In genomic region chr20:461254-462198, GRCh38 we compare ENCODE assay signal across 1 cellular context.
TF ChIP-seq lines count a peak whose summit lies in the region.

No MANE protein-coding gene starts in this region.

TF ChIP-seq in HepG2, 621 proteins besides CTCF, POLR2A, EP300 and RAD21 (continued from another document and continues in another):
- TF ChIP-seq MXD3 (CRISPR knock-in tag; IDR thresholded peaks at IDR 0.05) (peak; percentile 76), MED8 (CRISPR knock-in tag; IDR thresholded peaks at IDR 0.05; ENCODE audit: insufficient replicate concordance) (peak; percentile 11), TFDP2 (CRISPR knock-in tag; IDR thresholded peaks at IDR 0.05) (no peak; the same call in 1 of the 2 replicates), ZNF333 (CRISPR knock-in tag; IDR thresholded peaks at IDR 0.05; ENCODE audit: borderline replicate concordance) (0 out of 2 replicates have a peak, but pooled peaks have one; percentile 36), ZNF234 (CRISPR knock-in tag; conservative IDR thresholded peaks at IDR 0.05) (0 out of 2 replicates have a peak, but pooled peaks have one; percentile 29), PBX3 (CRISPR knock-in tag; IDR thresholded peaks at IDR 0.05; ENCODE audit: borderline replicate concordance) (no peak), STAG1 (CRISPR knock-in tag; IDR thresholded peaks at IDR 0.05) (no peak), HMGXB4 (CRISPR knock-in tag; IDR thresholded peaks at IDR 0.05; ENCODE audit: borderline replicate concordance in 1 of 2, low read depth in 1 of 2) (peak in 1 of 2 experiments; percentile 68; a peak in 3 of 4 replicates), ZNF615 (CRISPR knock-in tag; IDR thresholded peaks at IDR 0.05; ENCODE audit: borderline replicate concordance) (no peak), CREB1 (IDR thresholded peaks at IDR 0.05) (no peak), CREB1 (CRISPR knock-in tag; IDR thresholded peaks at IDR 0.05) (no peak), ADNP (CRISPR knock-in tag; IDR thresholded peaks at IDR 0.05) (peak; percentile 68; the same call in 1 of the 2 replicates), ZFY (CRISPR knock-in tag; IDR thresholded peaks at IDR 0.05) (no peak), ZNF567 (CRISPR knock-in tag; IDR thresholded peaks at IDR 0.05; ENCODE audit: borderline replicate concordance) (0 out of 2 replicates have a peak, but pooled peaks have one; percentile 57), KLF6 (CRISPR knock-in tag; IDR thresholded peaks at IDR 0.05) (peak; percentile 69; the same call in 1 of the 2 replicates), ZNF879 (CRISPR knock-in tag; IDR thresholded peaks at IDR 0.05) (no peak; the same call in 1 of the 2 replicates), ZNF44 (CRISPR knock-in tag; IDR thresholded peaks at IDR 0.05) (no peak), E2F2 (CRISPR knock-in tag; IDR thresholded peaks at IDR 0.05; ENCODE audit: borderline replicate concordance) (no peak), ZNF367 (CRISPR knock-in tag; IDR thresholded peaks at IDR 0.05; ENCODE audit: borderline replicate concordance) (no peak; the same call in 1 of the 2 replicates), TFDP1 (CRISPR knock-in tag; IDR thresholded peaks at IDR 0.05; ENCODE audit: borderline replicate concordance) (no peak), DBP (CRISPR knock-in tag; IDR thresholded peaks at IDR 0.05; ENCODE audit: not compliant biosample characterization) (no peak), ZSCAN25 (CRISPR knock-in tag; IDR thresholded peaks at IDR 0.05) (peak; percentile 13; the same call in 1 of the 2 replicates), TCF7 (IDR thresholded peaks at IDR 0.05; ENCODE audit: low read depth) (no peak), TP53 (CRISPR knock-in tag; conservative IDR thresholded peaks at IDR 0.05) (peak; percentile 30; the same call in 1 of the 2 replicates), FOXK2 (IDR thresholded peaks at IDR 0.05) (no peak), ZSCAN22 (CRISPR knock-in tag; IDR thresholded peaks at IDR 0.05) (0 out of 2 replicates have a peak, but pooled peaks have one; percentile 15), SALL1 (CRISPR knock-in tag; IDR thresholded peaks at IDR 0.05) (0 out of 2 replicates have a peak, but pooled peaks have one; percentile 54), ZFP90 (CRISPR knock-in tag; IDR thresholded peaks at IDR 0.05; ENCODE audit: borderline replicate concordance) (0 out of 2 replicates have a peak, but pooled peaks have one; percentile 45), PRDM15 (CRISPR knock-in tag; IDR thresholded peaks at IDR 0.05) (no peak; the same call in none of the 2 replicates), KAT2B (IDR thresholded peaks at IDR 0.05; ENCODE audit: borderline replicate concordance, low read depth, low read length) (no peak), SOX6 (IDR thresholded peaks at IDR 0.05) (no peak), SOX6 (CRISPR knock-in tag; IDR thresholded peaks at IDR 0.05) (peak; percentile 55), KDM4B (CRISPR knock-in tag; IDR thresholded peaks at IDR 0.05) (no peak), TARDBP (CRISPR knock-in tag; IDR thresholded peaks at IDR 0.05) (no peak), RFXAP (CRISPR knock-in tag; IDR thresholded peaks at IDR 0.05; ENCODE audit: borderline replicate concordance) (no peak; the same call in 1 of the 2 replicates), ELK4 (CRISPR knock-in tag; IDR thresholded peaks at IDR 0.05; ENCODE audit: borderline replicate concordance) (0 out of 2 replicates have a peak, but pooled peaks have one; percentile 10), MTA3 (CRISPR knock-in tag; IDR thresholded peaks at IDR 0.05) (no peak), RARA (CRISPR knock-in tag; IDR thresholded peaks at IDR 0.05) (no peak; the same call in 1 of the 2 replicates), TRAFD1 (CRISPR knock-in tag; IDR thresholded peaks at IDR 0.05; ENCODE audit: borderline replicate concordance) (no peak), EEA1 (CRISPR knock-in tag; IDR thresholded peaks at IDR 0.05; ENCODE audit: borderline replicate concordance) (no peak), ZNF331 (CRISPR knock-in tag; IDR thresholded peaks at IDR 0.05) (no peak), ASH2L (IDR thresholded peaks at IDR 0.05; ENCODE audit: insufficient read length, low read depth, low read length) (no peak), SMAD3 (CRISPR knock-in tag; IDR thresholded peaks at IDR 0.05) (no peak; the same call in 1 of the 2 replicates), ZNF788 (CRISPR knock-in tag; IDR thresholded peaks at IDR 0.05; ENCODE audit: borderline replicate concordance) (no peak; the same call in 1 of the 2 replicates), ZNF737 (CRISPR knock-in tag; IDR thresholded peaks at IDR 0.05; ENCODE audit: borderline replicate concordance) (no peak), ZFP91 (CRISPR knock-in tag; IDR thresholded peaks at IDR 0.05; ENCODE audit: borderline replicate concordance) (peak; percentile 71), ZNF816 (CRISPR knock-in tag; IDR thresholded peaks at IDR 0.05; ENCODE audit: borderline replicate concordance) (no peak), MTA1 (CRISPR knock-in tag; IDR thresholded peaks at IDR 0.05; ENCODE audit: borderline replicate concordance) (0 out of 2 replicates have a peak, but pooled peaks have one; percentile 25), GABPB1 (CRISPR knock-in tag; IDR thresholded peaks at IDR 0.05) (peak; percentile 41), RXRA (CRISPR knock-in tag; IDR thresholded peaks at IDR 0.05) (peak; percentile 67)
